Comparison of ENCODE assay signal across 12 cellular contexts in genomic region chr5:13745508-13745907, GRCh38.
DNase-seq lines count a peak whose midpoint lies in the region; ATAC-seq and TF ChIP-seq lines count a peak whose summit lies in the region.
"Had no signal": no experiment of that assay in that cellular context is flagged by ENCODE, and none has a peak within 500 bp of the region (broad histone marks: within the 10 kb centered on the region; RNA-seq: fewer than 3 reads in every experiment).

No MANE protein-coding gene starts in this region.

- dilution Hi-C loops in IMR-90 (cut with HindIII; ENCODE audit: low sequenced_read_pairs, unreplicated experiment) = no loop called here

- peak overlapping the region; percentile 0 to 52; a peak in 3 of 4 replicates for H4K8ac ChIP-seq in IMR-90 (ENCODE audit: low read depth in 2 of 2, low read length in 2 of 2)

- peaks cover 3% of the 10 kb centered on the region; the same call in 1 of the 2 replicates for H3K4me1 ChIP-seq in IMR-90 (ENCODE audit: control insufficient read depth, insufficient read depth, low read length)
- H3K4me1 ChIP-seq: uterus had no signal

- in situ Hi-C loops in IMR-90 (cut with MboI; ENCODE audit: low sequenced_read_pairs) = no loop called here

- H3K23ac ChIP-seq in IMR-90 (ENCODE audit: low read depth, low read length) = no peak overlapping the region

- H3K79me1 ChIP-seq in IMR-90 (ENCODE audit: low read depth in 1 of 2, low read length in 2 of 2) = no peaks in the 10 kb centered on the region

- H3K9ac ChIP-seq in IMR-90 (ENCODE audit: low read depth, low read length) = no peak overlapping the region

- H3K18ac ChIP-seq in IMR-90 (ENCODE audit: low read depth, low read length) = peak overlapping the region; percentile 72; the same call in 1 of the 2 replicates

- TF ChIP-seq POLR2A in IMR-90 (IDR thresholded peaks at IDR 0.05; ENCODE audit: low read depth, low read length) = no peak

- H2AK9ac ChIP-seq in IMR-90 (replicated peaks; ENCODE audit: low read depth, low read length, poor library complexity) = no peak overlapping the region

- H3K4me2 ChIP-seq in IMR-90 (ENCODE audit: low read depth, low read length) = peak overlapping the region; percentile 75; the same call in 1 of the 2 replicates

- peak overlapping the region; percentile 83 for H2BK120ac ChIP-seq in IMR-90 (ENCODE audit: low read depth, low read length)

- no peak overlapping the region for H2AFZ ChIP-seq in IMR-90 (replicated peaks; ENCODE audit: low read length, poor library complexity)

- peak overlapping the region; percentile 57; the same call in 1 of the 3 replicates for H2BK15ac ChIP-seq in IMR-90 (ENCODE audit: low read depth, low read length)

- H3K27me3 ChIP-seq in IMR-90 (ENCODE audit: control insufficient read depth, insufficient read depth, low read length) (no peaks in the 10 kb centered on the region), kidney epithelial cell (ENCODE audit: control insufficient read depth, insufficient read depth, low read length) (no peaks in the 10 kb centered on the region)
- H3K27me3 ChIP-seq: uterus had no signal

- peak overlapping the region; percentile 66 for H3K14ac ChIP-seq in IMR-90 (replicated peaks; ENCODE audit: low read depth, low read length)

- peak overlapping the region; percentile 90 for H2BK20ac ChIP-seq in IMR-90 (ENCODE audit: low read depth, low read length)

- no peak overlapping the region; the same call in 1 of the 2 replicates for H4K5ac ChIP-seq in IMR-90 (ENCODE audit: low read depth, low read length)

- H2AK5ac ChIP-seq in IMR-90 (ENCODE audit: low read depth, low read length) = peak overlapping the region; percentile 69; the same call in 1 of the 2 replicates

- H3K27ac ChIP-seq in IMR-90 (ENCODE audit: insufficient read depth, low read length) (peak overlapping the region; percentile 9), coronary artery (no peak overlapping the region)
- H3K27ac ChIP-seq: uterus had no signal

- BruUV-seq in IMR-90 (replicated peaks; lab: Mats Ljungman, UMichigan) = no TSS peak

- intact Hi-C loops in IMR-90 (cut with micrococcal nuclease) = no loop called here

- DNase-seq in AG08395 (ENCODE audit: low spot score) (peak; percentile 55), IMR-90 (peak; percentile 90), choroid plexus epithelial cell (ENCODE audit: low read depth) (peak; percentile 30), kidney epithelial cell (ENCODE audit: low read depth) (peak; percentile 31), NCI-H748 (lab: John Stamatoyannopoulos, UW; ENCODE audit: unreplicated experiment) (no peak), coronary artery (ENCODE audit: low spot score) (no peak), NCI-H345 treated with DMSO at 0.1 percent for 48 hours (lab: John Stamatoyannopoulos, UW; ENCODE audit: unreplicated experiment) (no peak)
- DNase-seq: Karpas-422, T-helper 17 cell, uterus had no signal

- TF ChIP-seq CTCF in IMR-90 (conservative IDR thresholded peaks at IDR 0.05; ENCODE audit: low read depth, low read length) (no peak), choroid plexus epithelial cell (conservative IDR thresholded peaks at IDR 0.05; ENCODE audit: low read depth, low read length) (no peak), kidney epithelial cell (IDR thresholded peaks at IDR 0.05; ENCODE audit: insufficient read depth, low read length, poor library complexity, severe bottlenecking) (no peak), coronary artery (IDR thresholded peaks at IDR 0.05) (no peak)

- POLR2A ChIA-PET in IMR-90 (lab: Charles Lee; ENCODE audit: unreplicated experiment) = no interaction called here

- TF ChIP-seq RAD21 in IMR-90 (IDR thresholded peaks at IDR 0.05; ENCODE audit: low read length) = no peak

- no peaks in the 10 kb centered on the region for H3K9me1 ChIP-seq in IMR-90 (ENCODE audit: insufficient read depth, low read length)

- WGBS in IMR-90 (ENCODE audit: extremely low coverage in 2 of 2, insufficient read length in 1 of 2), 2 experiments = 0% methylated on average over 1 of the region's 3 CpGs; no CpG with 5 or more reads in 1 of the 2 experiments

- H3K56ac ChIP-seq in IMR-90 (ENCODE audit: extremely low read depth, insufficient read depth, low read length) = no peak overlapping the region; the same call in 1 of the 2 replicates

- peak overlapping the region; percentile 67; the same call in 1 of the 2 replicates for H3K4ac ChIP-seq in IMR-90 (ENCODE audit: low read depth, low read length)

- CTCF ChIA-PET in IMR-90 (lab: Yijun Ruan, JAX) = no interaction called here

- H3K9me3 ChIP-seq in IMR-90 (ENCODE audit: control insufficient read depth, insufficient read depth, low read length) = no peaks in the 10 kb centered on the region
- H3K9me3 ChIP-seq: uterus had no signal

- H3K36me3 ChIP-seq in IMR-90 (ENCODE audit: control insufficient read depth, insufficient read depth, low read length) (0 out of 2 replicates have a peak, but pooled peaks cover 3% of the 10 kb centered on the region), kidney epithelial cell (ENCODE audit: control insufficient read depth, insufficient read depth, low read length) (no peaks in the 10 kb centered on the region)
- H3K36me3 ChIP-seq: uterus had no signal

- H4K20me1 ChIP-seq in IMR-90 (ENCODE audit: insufficient read depth, low read length) = no peaks in the 10 kb centered on the region

- peak overlapping the region; percentile 42; the same call in 1 of the 2 replicates for H4K91ac ChIP-seq in IMR-90 (ENCODE audit: insufficient read depth, low read depth, low read length)

- ATAC-seq in IMR-90 (ENCODE audit: low read depth) (peak; percentile 98), HG02623 (IDR thresholded peaks at IDR 0.05; ENCODE audit: unreplicated experiment) (no peak)
- ATAC-seq: T-helper 17 cell had no signal

- H2BK5ac ChIP-seq in IMR-90 (ENCODE audit: low read depth, low read length, poor library complexity, severe bottlenecking) = peak overlapping the region; percentile 90

- H3K4me3 ChIP-seq in IMR-90 (ENCODE audit: insufficient read depth, low read depth, low read length) (no peak overlapping the region), choroid plexus epithelial cell (ENCODE audit: low read depth, low read length) (no peak overlapping the region), kidney epithelial cell (ENCODE audit: low read depth, low read length) (no peak overlapping the region), coronary artery (no peak overlapping the region)
- H3K4me3 ChIP-seq: lung, uterus had no signal

TF ChIP-seq in IMR-90, 13 proteins besides CTCF, POLR2A, EP300 and RAD21:
- TF ChIP-seq RFX5 (IDR thresholded peaks at IDR 0.05; ENCODE audit: low read depth, low read length) (no peak), MXI1 (IDR thresholded peaks at IDR 0.05; ENCODE audit: borderline replicate concordance, low read depth, low read length) (no peak), USF2 (IDR thresholded peaks at IDR 0.05; ENCODE audit: low read depth, low read length) (no peak), MAFK (IDR thresholded peaks at IDR 0.05; ENCODE audit: low read depth, low read length) (no peak), BHLHE40 (IDR thresholded peaks at IDR 0.05; ENCODE audit: low read depth, low read length) (peak; percentile 5; the same call in 1 of the 2 replicates), SMC3 (IDR thresholded peaks at IDR 0.05; ENCODE audit: low read depth, low read length) (no peak), NFE2L2 (IDR thresholded peaks at IDR 0.05; ENCODE audit: low read depth, low read length) (no peak), MAZ (IDR thresholded peaks at IDR 0.05; ENCODE audit: borderline replicate concordance, low read depth, low read length) (no peak), CHD1 (IDR thresholded peaks at IDR 0.05; ENCODE audit: low read depth, low read length) (no peak), CEBPB (IDR thresholded peaks at IDR 0.05; ENCODE audit: low read depth, low read length) (no peak), RCOR1 (IDR thresholded peaks at IDR 0.05; ENCODE audit: insufficient replicate concordance, low read length) (no peak), FOS (IDR thresholded peaks at IDR 0.05; ENCODE audit: low read depth, low read length) (peak; percentile 85), ELK1 (IDR thresholded peaks at IDR 0.05; ENCODE audit: borderline replicate concordance, low read depth, low read length) (no peak)

Comparison
In these comparisons a context has a peak if more than half of its experiments do, and no peak if none do; other contexts are left out.
1. DNase-seq: peak in AG08395 (single experiment), IMR-90 (single experiment), choroid plexus epithelial cell (single experiment) and kidney epithelial cell (single experiment); none in NCI-H748 (single experiment), coronary artery (single experiment) and NCI-H345 treated with DMSO at 0.1 percent for 48 hours (single experiment).